Comparison of ENCODE assay signal across 8 cellular contexts in the genomic region with DNA sequence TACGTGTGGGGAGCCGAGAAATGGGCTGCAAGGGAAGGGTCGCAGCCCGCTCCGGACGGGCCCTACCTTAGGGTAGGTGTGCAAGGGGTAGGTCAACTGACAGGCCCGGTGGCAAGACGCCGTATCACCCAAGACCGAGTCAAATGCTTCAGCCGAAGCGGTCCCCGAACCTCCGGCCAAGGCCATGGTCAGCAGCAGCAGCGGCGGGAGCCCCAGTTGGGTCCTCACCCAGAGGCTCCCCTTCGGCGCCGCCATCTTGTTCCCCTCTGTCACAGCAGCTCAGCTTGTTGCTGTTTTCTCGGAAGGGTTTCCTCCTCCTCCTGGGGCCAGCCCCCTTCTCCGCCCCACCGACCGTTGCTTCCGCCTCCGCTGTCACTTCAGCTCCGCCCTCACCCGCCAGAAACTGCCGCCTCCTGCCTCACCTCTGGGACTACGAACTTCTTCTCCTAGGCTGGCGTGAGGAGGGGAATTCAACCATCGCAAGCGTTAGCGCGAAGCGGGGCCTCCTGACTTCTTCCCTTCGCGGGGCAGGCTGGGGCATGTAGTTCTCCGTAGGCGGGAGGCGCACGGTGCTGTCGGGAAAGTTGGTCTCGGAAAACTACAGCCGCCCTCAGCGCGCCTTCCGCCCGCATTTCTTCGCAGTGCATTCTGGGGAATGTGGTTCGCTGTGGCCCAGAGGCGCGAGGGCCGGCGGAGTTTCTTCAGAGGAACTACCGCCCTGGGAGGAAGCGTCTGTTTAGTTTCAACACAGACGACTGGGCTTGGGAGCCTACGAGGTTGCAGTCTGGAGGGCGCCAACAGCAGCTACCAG. TPM values are rescaled to one million over a fixed set of nuclear protein-coding genes. Genes with fewer than 3 reads are reported as not detected.
DNase-seq lines count a peak whose midpoint lies in the region; ATAC-seq, FAIRE-seq and TF ChIP-seq lines count a peak whose summit lies in the region.

TCEANC2 (plus strand) TSS at position 675 of the 811 bp plus-strand sequence. CDS start 815 bp downstream, outside the sequence.
TMEM59 (minus strand) TSS at position 271 of the 811 bp plus-strand sequence; CDS start at position 255, 16 bp downstream.

- H3K27me3 ChIP-seq in keratinocyte (ENCODE audit: control insufficient read depth, extremely low read depth, insufficient read depth, low read length): no peaks in the 10 kb centered on the region

- FAIRE-seq in keratinocyte (lab: Jason Lieb, UNC): peak; percentile 73

- H2AFZ ChIP-seq in keratinocyte (ENCODE audit: control insufficient read depth, low read length): peak within 1 kb of the TSS; percentile 99

- H3K79me2 ChIP-seq in keratinocyte (ENCODE audit: control insufficient read depth, insufficient read depth, low read length): peaks cover 39% of the 10 kb centered on the region

- peak within 1 kb of the TSS; percentile 99 for H3K4me2 ChIP-seq in keratinocyte (ENCODE audit: control insufficient read depth, extremely low read depth, insufficient read depth, low read depth, low read length)

- DNase-seq in AG20443 (ENCODE audit: low spot score) (peak; percentile 97), NCI-H446 treated with DMSO at 0.1 percent for 48 hours (lab: John Stamatoyannopoulos, UW) (peak; percentile 99), cerebellar nuclear complex (lab: John Stamatoyannopoulos, UW) (peak; percentile 84 to 93), keratinocyte (ENCODE audit: low read depth, low spot score) (peak; percentile 89)
- DNase-seq in stimulated activated CD4-positive, alpha-beta T cell treated with anti-CD3 and anti-CD28 coated beads, Interleukin-15, amount 100 ng/mL, for 1 hour (ENCODE audit: low read depth in 1 of 2, low spot score in 1 of 2): peak; percentile 90 to 95

- TF ChIP-seq CTCF in keratinocyte (optimal IDR thresholded peaks at IDR 0.05 in 1 of 3, IDR thresholded peaks at IDR 0.05 in 1 of 3, conservative IDR thresholded peaks at IDR 0.05 in 1 of 3; ENCODE audit: extremely low read depth in 1 of 3, insufficient read depth in 2 of 3, low read length in 3 of 3): no peak

- H3K9me1 ChIP-seq in keratinocyte (ENCODE audit: control insufficient read depth, extremely low read depth, insufficient read depth, low read length): no peaks in the 10 kb centered on the region

- peak within 1 kb of the TSS; percentile 89 to 99 (median 97) for H3K4me3 ChIP-seq in keratinocyte (ENCODE audit: control insufficient read depth in 2 of 3, extremely low read depth in 1 of 3, insufficient read depth in 2 of 3, low read depth in 1 of 3, low read length in 3 of 3)

- dilution Hi-C loops in keratinocyte (cut with MboI; ENCODE audit: extremely low pct_ligation_motif_present, low sequenced_read_pairs): no loop called here

- peak within 1 kb of the TSS; percentile 91 for H3K27ac ChIP-seq in keratinocyte (ENCODE audit: control insufficient read depth, insufficient read depth, low read length)

- H3K9ac ChIP-seq in keratinocyte (ENCODE audit: control insufficient read depth, extremely low read depth, insufficient read depth, low read length): peak within 1 kb of the TSS; percentile 90

- ATAC-seq in GM19043 (IDR thresholded peaks at IDR 0.05; ENCODE audit: low read depth, unreplicated experiment) (peak; percentile 87), HG03354 (IDR thresholded peaks at IDR 0.05; ENCODE audit: poor library complexity, severe bottlenecking, unreplicated experiment) (peak; percentile 92)
- ATAC-seq in activated CD4-positive, CD25-positive, alpha-beta regulatory T cell treated with anti-CD3 and anti-CD28 coated beads, Interleukin-2, amount 50 U/mL, for 24 hours: peak; percentile 96 to 98

- peaks cover 12% of the 10 kb centered on the region for H3K4me1 ChIP-seq in keratinocyte (ENCODE audit: control insufficient read depth, extremely low read depth, insufficient read depth, low read length)

- no peaks in the 10 kb centered on the region for H4K20me1 ChIP-seq in keratinocyte (ENCODE audit: control insufficient read depth, extremely low read depth, insufficient read depth, low read length)

- H3K36me3 ChIP-seq in keratinocyte (ENCODE audit: control insufficient read depth in 2 of 2, extremely low read depth in 1 of 2, insufficient read depth in 2 of 2, low read length in 2 of 2): no peaks in the 10 kb centered on the region

- H3K9me3 ChIP-seq in keratinocyte (ENCODE audit: control insufficient read depth, low read depth, low read length): no peaks in the 10 kb centered on the region

RNA-seq across cellular contexts. Expression of gene TCEANC2, which starts in this region (rescaled TPM):
- polyA plus RNA-seq in keratinocyte: 3.5 to 5.2 TPM (median 4.3 TPM) in 3 replicates
- 8.3 TPM for polyA plus RNA-seq in keratinocyte (2011; ENCODE audit: low read depth)
- polyA plus RNA-seq in keratinocyte (2011; cell fraction: cytosol; rRNA removed): 3.3 and 3.8 TPM in 2 replicates
- 7.1 and 7.9 TPM in 2 replicates for polyA plus RNA-seq in keratinocyte (2011; cell fraction: nucleus; rRNA removed)
- 2.5 and 3.1 TPM in 2 replicates for polyA plus RNA-seq in keratinocyte (2012; ENCODE audit: low replicate concordance)
- 4.5 to 5.0 TPM (median 4.9 TPM) in 3 replicates for polyA minus RNA-seq in keratinocyte
- 4.4 TPM for polyA minus RNA-seq in keratinocyte (2011; cell fraction: cytosol; rRNA and poly(A)+ RNA removed)
- polyA minus RNA-seq in keratinocyte (2011; cell fraction: nucleus; rRNA and poly(A)+ RNA removed): 3.4 and 4.7 TPM in 2 replicates

RNA-seq across cellular contexts. Expression of gene TMEM59, which starts in this region (rescaled TPM):
- 188 to 399 TPM (median 342 TPM) in 3 replicates for polyA plus RNA-seq in keratinocyte
- polyA plus RNA-seq in keratinocyte (2011; ENCODE audit: low read depth): 157 TPM
- 142 and 249 TPM in 2 replicates for polyA plus RNA-seq in keratinocyte (2011; cell fraction: cytosol; rRNA removed)
- polyA plus RNA-seq in keratinocyte (2011; cell fraction: nucleus; rRNA removed): 260 and 307 TPM in 2 replicates
- polyA plus RNA-seq in keratinocyte (2012; ENCODE audit: low replicate concordance): 159 and 368 TPM in 2 replicates
- polyA minus RNA-seq in keratinocyte: 86.3 to 135 TPM (median 120 TPM) in 3 replicates
- polyA minus RNA-seq in keratinocyte (2011; cell fraction: cytosol; rRNA and poly(A)+ RNA removed): 159 TPM
- polyA minus RNA-seq in keratinocyte (2011; cell fraction: nucleus; rRNA and poly(A)+ RNA removed): 165 and 217 TPM in 2 replicates

Comparison
In these comparisons a context has a peak if more than half of its experiments do, and no peak if none do; other contexts are left out.
1. Peak in every context shown above with its lines: DNase-seq, ATAC-seq, H3K4me3 ChIP-seq and H3K27ac ChIP-seq.